26 cellular contexts compared by ENCODE assay signal in the genomic region with DNA sequence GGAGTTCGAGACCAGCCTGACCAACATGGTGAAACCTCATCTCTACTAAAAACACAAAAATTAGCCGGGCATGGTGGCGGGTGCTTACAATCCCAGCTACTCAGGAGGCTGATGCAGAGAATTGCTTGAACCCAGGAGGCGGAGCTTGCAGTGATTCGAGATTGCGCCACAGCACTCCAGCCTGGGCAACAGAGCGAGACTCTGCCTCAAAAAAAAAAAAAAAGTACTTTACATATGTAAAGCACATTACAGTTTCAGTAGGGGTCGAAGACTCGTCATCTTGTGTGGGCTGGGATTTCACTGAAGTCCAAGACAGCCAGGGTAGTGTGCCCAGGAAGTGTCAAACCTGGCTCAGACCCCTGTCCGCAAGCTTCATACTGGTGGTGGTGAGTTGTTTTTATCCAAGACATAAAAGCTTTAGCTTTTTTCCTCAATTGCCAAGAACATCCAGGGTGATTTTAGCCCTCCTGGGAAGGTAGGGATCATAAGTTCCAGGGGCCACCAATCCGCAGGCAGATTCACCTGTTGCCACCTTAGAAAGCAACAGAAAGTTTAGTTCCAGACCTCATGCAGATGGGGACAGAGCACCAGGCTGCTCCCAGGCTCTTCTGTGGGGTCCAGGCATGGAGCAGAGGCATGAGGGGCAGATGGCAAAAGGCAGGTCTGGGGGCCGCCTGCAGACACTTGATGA. TPM values are rescaled to one million over a fixed set of nuclear protein-coding genes. Genes with fewer than 3 reads are reported as not detected.
A peak's percentile ranks its signal among the peaks of the same experiment; 100 is the strongest.
DNase-seq lines count a peak whose midpoint lies in the region; ATAC-seq and TF ChIP-seq lines count a peak whose summit lies in the region.
"Had no signal": no experiment of that assay in that cellular context is flagged by ENCODE, and none has a peak within 500 bp of the region (broad histone marks: within the 10 kb centered on the region; RNA-seq: fewer than 3 reads in every experiment).

No MANE protein-coding gene starts in this region.

- POLR2A ChIA-PET in activated CD4-positive, alpha-beta T cell treated with anti-CD3 and anti-CD28 coated beads, Interleukin-2, amount 10 ng/mL, durations not matched to agents 7 days and 5 days (lab: Charles Lee), result no interaction called here

- no peak for TF ChIP-seq RAD21 in Ishikawa (IDR thresholded peaks at IDR 0.05; ENCODE audit: low read depth)

- H3K4me1 Mint-ChIP-seq in activated CD4-positive, alpha-beta T cell treated with anti-CD3 and anti-CD28 coated beads, Interleukin-2, amount 10 ng/mL, durations not matched to agents 7 days and 5 days, result peaks cover 55% of the 10 kb centered on the region

- no peak overlapping the region for H3K4me3 Mint-ChIP-seq in activated CD4-positive, alpha-beta T cell treated with anti-CD3 and anti-CD28 coated beads, Interleukin-2, amount 10 ng/mL, durations not matched to agents 7 days and 5 days
- H3K4me3 Mint-ChIP-seq: central memory CD8-positive, alpha-beta T cell; HFFc6; T-helper 1 cell treated with Interleukin-12 subunit alpha and Interleukin-12 subunit beta and Interleukin-4 antibody, amounts not matched to agents 30 μg/mL and 1 μg/mL, for 36 hours had no signal

- DNase-seq in activated CD4-positive, alpha-beta T cell treated with anti-CD3 and anti-CD28 coated beads, Interleukin-2, amount 10 ng/mL, durations not matched to agents 7 days and 5 days, result no peak
- no peak for DNase-seq in activated CD4-positive, alpha-beta T cell treated with anti-CD3 and anti-CD28 coated beads, Interleukin-2, amount 50 U/mL, for 48 hours
- DNase-seq in islet precursor cell (peak; percentile 19), medulla oblongata (ENCODE audit: extremely low spot score) (no peak), DMS53 (lab: John Stamatoyannopoulos, UW) (no peak)
- peak; percentile 5 for DNase-seq in stimulated activated CD8-positive, alpha-beta memory T cell treated with anti-CD3 and anti-CD28 coated beads, Interleukin-4, amount 100 ng/mL, for 48 hours
- DNase-seq: 8988T; activated naive CD4-positive, alpha-beta T cell; Calu3; foreskin fibroblast; heart right ventricle; HFFc6; Kasumi-1; kidney; left ventricle myocardium superior; NCI-H1417; NCI-H2081 treated with DMSO at 0.1 percent for 48 hours; NCI-H2227 treated with DMSO at 0.1 percent for 48 hours; NCI-H526 treated with DMSO at 0.1 percent for 48 hours; PC-3; stimulated activated naive CD4-positive, alpha-beta T cell treated with Interleukin-2 at 50 U/mL for 16 hours had no signal

- H3K36me3 Mint-ChIP-seq in activated CD4-positive, alpha-beta T cell treated with anti-CD3 and anti-CD28 coated beads, Interleukin-2, amount 10 ng/mL, durations not matched to agents 7 days and 5 days (ENCODE audit: low read depth), result peaks cover 17% of the 10 kb centered on the region

- no peak for ATAC-seq in GM21360 (IDR thresholded peaks at IDR 0.05; ENCODE audit: unreplicated experiment)
- ATAC-seq: activated CD4-positive, CD25-positive, alpha-beta regulatory T cell treated with anti-CD3 and anti-CD28 coated beads, Interleukin-2, amount 50 U/mL, for 24 hours; heart right ventricle; left ventricle myocardium superior; PC-3 had no signal

- no peak for TF ChIP-seq EP300 in Ishikawa (IDR thresholded peaks at IDR 0.05; ENCODE audit: borderline replicate concordance)

- H3K27me3 Mint-ChIP-seq in activated CD4-positive, alpha-beta T cell treated with anti-CD3 and anti-CD28 coated beads, Interleukin-2, amount 10 ng/mL, durations not matched to agents 7 days and 5 days, result no peaks in the 10 kb centered on the region
- H3K27me3 Mint-ChIP-seq: central memory CD8-positive, alpha-beta T cell had no signal

- CTCF ChIA-PET in activated CD4-positive, alpha-beta T cell treated with anti-CD3 and anti-CD28 coated beads, Interleukin-2, amount 10 ng/mL, durations not matched to agents 7 days and 5 days (lab: Charles Lee), result no interaction called here

- peak overlapping the region; percentile 68 for H3K27ac Mint-ChIP-seq in activated CD4-positive, alpha-beta T cell treated with anti-CD3 and anti-CD28 coated beads, Interleukin-2, amount 10 ng/mL, durations not matched to agents 7 days and 5 days
- H3K27ac Mint-ChIP-seq: HFFc6; T-helper 1 cell treated with Interleukin-12 subunit alpha and Interleukin-12 subunit beta and Interleukin-4 antibody, amounts not matched to agents 30 μg/mL and 1 μg/mL, for 36 hours had no signal

- H3K9me3 Mint-ChIP-seq in activated CD4-positive, alpha-beta T cell treated with anti-CD3 and anti-CD28 coated beads, Interleukin-2, amount 10 ng/mL, durations not matched to agents 7 days and 5 days, result no peaks in the 10 kb centered on the region
- H3K9me3 Mint-ChIP-seq: central memory CD8-positive, alpha-beta T cell; HFFc6; T-helper 1 cell treated with Interleukin-12 subunit alpha and Interleukin-12 subunit beta and Interleukin-4 antibody, amounts not matched to agents 30 μg/mL and 1 μg/mL, for 36 hours had no signal

TF ChIP-seq in Ishikawa, 13 proteins besides CTCF, POLR2A, EP300 and RAD21:
- TF ChIP-seq CEBPB (IDR thresholded peaks at IDR 0.05) (peak; percentile 14; the same call in 1 of the 2 replicates), EGR1 (IDR thresholded peaks at IDR 0.05) (no peak)

RNA-seq across cellular contexts. Expression of a gene that starts 21.6 kb away (rescaled TPM):
- 10 to 100 TPM; 25.3 to 29.0 TPM for total RNA-seq in activated CD4-positive, alpha-beta T cell treated with anti-CD3 and anti-CD28 coated beads, Interleukin-2, amount 10 ng/mL, durations not matched to agents 7 days and 5 days

Comparison
In these comparisons a context has a peak if more than half of its experiments do, and no peak if none do; other contexts are left out.
1. DNase-seq: peak in islet precursor cell (single experiment) and stimulated activated CD8-positive, alpha-beta memory T cell treated with anti-CD3 and anti-CD28 coated beads, Interleukin-4, amount 100 ng/mL, for 48 hours (single experiment); none in activated CD4-positive, alpha-beta T cell treated with anti-CD3 and anti-CD28 coated beads, Interleukin-2, amount 10 ng/mL, durations not matched to agents 7 days and 5 days (single experiment), activated CD4-positive, alpha-beta T cell treated with anti-CD3 and anti-CD28 coated beads, Interleukin-2, amount 50 U/mL, for 48 hours (0 of 2), medulla oblongata (single experiment) and DMS53 (single experiment).